17 cellular contexts compared by ENCODE assay signal in genomic region chr4:30920043-30920442, GRCh38.
DNase-seq lines count a peak whose midpoint lies in the region; ATAC-seq and TF ChIP-seq lines count a peak whose summit lies in the region.
"Had no signal": no experiment of that assay in that cellular context is flagged by ENCODE, and none has a peak within 500 bp of the region (broad histone marks: within the 10 kb centered on the region; RNA-seq: fewer than 3 reads in every experiment).

No MANE protein-coding gene starts in this region.

- no peak overlapping the region for H3K4me3 Mint-ChIP-seq in chondrocyte (ENCODE audit: unreplicated experiment)
- H3K4me3 Mint-ChIP-seq in neural crest cell: no peak overlapping the region
- H3K4me3 Mint-ChIP-seq in CD14-positive monocyte: no peak overlapping the region
- H3K4me3 Mint-ChIP-seq: CD8-positive, alpha-beta T cell had no signal

- H3K4me3 ChIP-seq in H7 (ENCODE audit: insufficient read depth, low read depth, low read length) (no peak overlapping the region), iPS-18a (ENCODE audit: low read length) (no peak overlapping the region), lower leg skin (ENCODE audit: low read depth, poor library complexity, severe bottlenecking) (no peak overlapping the region)
- H3K4me3 ChIP-seq: A549, BLaER1 had no signal

- H3K4me1 Mint-ChIP-seq in chondrocyte (ENCODE audit: low read depth): peaks cover 9% of the 10 kb centered on the region
- peaks cover 10% of the 10 kb centered on the region for H3K4me1 Mint-ChIP-seq in neural crest cell
- no peaks in the 10 kb centered on the region for H3K4me1 Mint-ChIP-seq in CD14-positive monocyte

- no peak for TF ChIP-seq POLR2A in lower leg skin (IDR thresholded peaks at IDR 0.05)

- ATAC-seq in GM18870 (IDR thresholded peaks at IDR 0.05; ENCODE audit: unreplicated experiment): no peak
- ATAC-seq: A549; CD8-positive, alpha-beta T cell had no signal

- no peak overlapping the region for H3K27ac ChIP-seq in iPS-18a (ENCODE audit: low read length)
- H3K27ac ChIP-seq: A549, BLaER1, HL-60, KMS-11 had no signal

- TF ChIP-seq CTCF in chondrocyte (IDR thresholded peaks at IDR 0.05): no peak
- no peak for TF ChIP-seq CTCF in neural crest cell (conservative IDR thresholded peaks at IDR 0.05)
- no peak for TF ChIP-seq CTCF in CD14-positive monocyte (IDR thresholded peaks at IDR 0.05)
- TF ChIP-seq CTCF in lower leg skin (IDR thresholded peaks at IDR 0.05): no peak

- DNase-seq in H7 (peak; percentile 5), chondrocyte (ENCODE audit: low spot score) (peak; percentile 33), neural crest cell (ENCODE audit: low read depth, low spot score) (no peak), DMS153 (lab: John Stamatoyannopoulos, UW) (no peak), CD14-positive monocyte (ENCODE audit: low spot score) (no peak), lower leg skin (ENCODE audit: low spot score in 2 of 2) (no peak)
- DNase-seq: CD8-positive, alpha-beta T cell; NCI-H1417; NCI-H187 treated with DMSO at 0.1 percent for 48 hours; NCI-H345; NCI-H524 treated with DMSO at 0.1 percent for 48 hours had no signal

- 92 to 93% methylated on average over 11 of the region's 11 CpGs for WGBS in lower leg skin, 2 donors

- peaks cover 35% of the 10 kb centered on the region for H3K4me1 ChIP-seq in iPS-18a (ENCODE audit: control insufficient read depth, low read depth, low read length)
- H3K4me1 ChIP-seq: A549, BLaER1 had no signal

- H3K27me3 ChIP-seq in H7 (ENCODE audit: control insufficient read depth, insufficient read depth, low read length) (no peaks in the 10 kb centered on the region), iPS-18a (ENCODE audit: control insufficient read depth, insufficient read depth, low read length) (no peaks in the 10 kb centered on the region)
- H3K27me3 ChIP-seq: BLaER1 had no signal

- H3K9me3 ChIP-seq in iPS-18a (ENCODE audit: control insufficient read depth, low read depth, low read length): no peaks in the 10 kb centered on the region
- H3K9me3 ChIP-seq: A549, BLaER1 had no signal

- intact Hi-C loops in CD14-positive monocyte (cut with micrococcal nuclease) (no loop called here), lower leg skin (cut with DNase I; ENCODE audit: low total_unique reads) (no loop called here)

- H3K36me3 ChIP-seq in H7 (replicated peaks; ENCODE audit: control insufficient read depth, insufficient read depth, low read length): no peaks in the 10 kb centered on the region
- H3K36me3 ChIP-seq in iPS-18a (ENCODE audit: control insufficient read depth, low read depth, low read length): no peaks in the 10 kb centered on the region
- H3K36me3 ChIP-seq: BLaER1 had no signal

- H3K27me3 Mint-ChIP-seq in chondrocyte (ENCODE audit: low read depth): no peaks in the 10 kb centered on the region
- no peaks in the 10 kb centered on the region for H3K27me3 Mint-ChIP-seq in neural crest cell (ENCODE audit: low read depth)
- peaks cover 0 to 1% (median 0%) of the 10 kb centered on the region in 3 donors for H3K27me3 Mint-ChIP-seq in CD14-positive monocyte (ENCODE audit: low read depth in 3 of 3)

- H3K27ac Mint-ChIP-seq in chondrocyte (ENCODE audit: unreplicated experiment) (peak overlapping the region; percentile 14), neural crest cell (ENCODE audit: unreplicated experiment) (peak overlapping the region; percentile 3), CD14-positive monocyte (peak overlapping the region in 1 of 7 donors; percentile 74)
- H3K27ac Mint-ChIP-seq: CD8-positive, alpha-beta T cell had no signal

- H3K9ac ChIP-seq in iPS-18a (ENCODE audit: low read length): peak overlapping the region; percentile 3
- H3K9ac ChIP-seq: BLaER1, KMS-11 had no signal

- H3K9me3 Mint-ChIP-seq in chondrocyte (ENCODE audit: low read depth) (no peaks in the 10 kb centered on the region), neural crest cell (no peaks in the 10 kb centered on the region), CD14-positive monocyte (peaks cover 0 to 2% (median 0%) of the 10 kb centered on the region in 7 donors)

- H3K36me3 Mint-ChIP-seq in chondrocyte (ENCODE audit: low read depth) (peaks cover 3% of the 10 kb centered on the region), neural crest cell (ENCODE audit: low read depth) (no peaks in the 10 kb centered on the region), CD14-positive monocyte (no peaks in the 10 kb centered on the region)
- H3K36me3 Mint-ChIP-seq: CD8-positive, alpha-beta T cell had no signal

Comparison
In these comparisons a context has a peak if more than half of its experiments do, and no peak if none do; other contexts are left out.
1. DNase-seq: peak in H7 (single experiment) and chondrocyte (single experiment); none in neural crest cell (single experiment), DMS153 (single experiment), CD14-positive monocyte (single experiment) and lower leg skin (0 of 2).